In the genomic region with DNA sequence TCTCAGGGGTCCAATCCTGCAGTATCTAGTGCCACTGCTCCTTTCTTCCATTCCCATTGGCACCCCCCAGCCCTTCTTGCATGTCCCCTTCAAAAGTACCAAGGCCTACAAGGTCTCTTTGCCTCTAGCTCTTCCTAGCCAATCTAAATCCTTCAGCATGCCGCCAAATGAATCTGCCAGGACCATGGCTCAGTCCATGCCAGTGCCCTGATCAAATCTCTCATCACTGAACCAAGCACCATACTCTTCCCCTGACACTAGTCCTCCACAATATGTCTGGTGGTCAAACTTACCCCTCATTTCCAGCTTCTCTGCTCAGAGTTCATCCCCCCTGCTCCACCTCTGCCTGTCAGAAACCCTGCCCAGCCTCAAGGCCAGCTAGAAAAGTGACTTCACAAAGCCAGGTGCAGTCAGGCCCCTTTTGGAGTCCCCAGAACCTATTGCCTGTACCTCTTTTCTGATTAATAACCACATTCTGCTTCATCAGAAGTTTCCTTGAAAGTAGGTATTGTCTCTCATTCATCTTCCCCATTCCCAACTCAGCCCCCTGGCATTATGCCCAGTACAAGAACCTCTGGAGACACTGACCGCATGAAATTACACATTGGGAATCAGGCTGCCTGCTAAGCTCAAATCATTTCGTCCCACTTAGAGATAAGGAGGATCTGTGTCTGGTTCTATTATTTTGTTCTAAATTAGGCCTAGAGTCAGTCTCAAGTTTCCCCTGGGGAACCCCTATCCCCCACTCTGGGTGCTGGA, we compare ENCODE assay signal across 24 cellular contexts. TPM values are rescaled to one million over a fixed set of nuclear protein-coding genes. Genes with fewer than 3 reads are reported as not detected.
A peak's percentile ranks its signal among the peaks of the same experiment; 100 is the strongest.
DNase-seq lines count a peak whose midpoint lies in the region; ATAC-seq and TF ChIP-seq lines count a peak whose summit lies in the region.
"Had no signal": no experiment of that assay in that cellular context is flagged by ENCODE, and none has a peak within 500 bp of the region (broad histone marks: within the 10 kb centered on the region; RNA-seq: fewer than 3 reads in every experiment).

No MANE protein-coding gene starts in this region.

- H3K9ac ChIP-seq in H9 (ENCODE audit: extremely low read depth, insufficient read length, low read length) = no peak overlapping the region
- H3K9ac ChIP-seq: SK-N-SH had no signal

- WGBS in H9 (ENCODE audit: extremely low coverage, insufficient read length, low lambda C conversion rate) = no CpG with 5 or more reads among the region's 3 CpGs
- WGBS in adrenal gland, 4 donors = 44 to 54% (median 50%) methylated on average over 3 of the region's 3 CpGs

- no peaks in the 10 kb centered on the region for H3K79me2 ChIP-seq in H9 (ENCODE audit: insufficient read depth, low read length)

- no peak for ATAC-seq in HG03139 (IDR thresholded peaks at IDR 0.05; ENCODE audit: unreplicated experiment)
- ATAC-seq in HG03097 (IDR thresholded peaks at IDR 0.05; ENCODE audit: low FRiP score, unreplicated experiment) = no peak
- ATAC-seq: activated naive CD4-positive, alpha-beta T cell treated with anti-CD3 and anti-CD28 coated beads, Interleukin-2, amount 50 U/mL, for 72 hours; left colon had no signal

- no peak overlapping the region for H2BK120ac ChIP-seq in H9 (ENCODE audit: low read depth, low read length, poor library complexity, severe bottlenecking)

- no peak overlapping the region for H3K23ac ChIP-seq in H9 (ENCODE audit: insufficient read length, low read depth, low read length)

- H2BK20ac ChIP-seq in H9 (ENCODE audit: low read depth, low read length, poor library complexity, severe bottlenecking) = no peak overlapping the region

- H3K23me2 ChIP-seq in H9 (ENCODE audit: insufficient read length, low read depth, low read length, poor library complexity, severe bottlenecking) = no peaks in the 10 kb centered on the region

- H2BK5ac ChIP-seq in H9 (ENCODE audit: insufficient read length, low read length) = no peak overlapping the region

- H2BK15ac ChIP-seq in H9 (ENCODE audit: low read depth, low read length) = no peak overlapping the region

- H3K36me3 Mint-ChIP-seq in H9 (ENCODE audit: insufficient read depth in 1 of 3, low read depth in 3 of 3) = peaks cover 46 to 90% (median 88%) of the 10 kb centered on the region in 3 experiments; a peak in 6 of 7 replicates
- peaks cover 50% of the 10 kb centered on the region for H3K36me3 Mint-ChIP-seq in endothelial cell (ENCODE audit: low read depth, unreplicated experiment)
- H3K36me3 Mint-ChIP-seq in osteocyte (ENCODE audit: unreplicated experiment) = peaks cover 26% of the 10 kb centered on the region
- H3K36me3 Mint-ChIP-seq: memory B cell had no signal

- no peak overlapping the region for H2AK5ac ChIP-seq in H9 (ENCODE audit: insufficient read length, low read length)

- H3K27ac Mint-ChIP-seq in H9 (peak overlapping the region in 2 of 3 experiments; percentile 5 to 78; a peak in 3 of 7 replicates), endothelial cell (ENCODE audit: unreplicated experiment) (no peak overlapping the region), osteocyte (ENCODE audit: unreplicated experiment) (peak overlapping the region; percentile 20)
- H3K27ac Mint-ChIP-seq: activated CD4-positive, alpha-beta T cell treated with anti-CD3 and anti-CD28 coated beads, Interleukin-2, amount 10 ng/mL, durations not matched to agents 7 days and 5 days; activated T-helper 2 cell treated with anti-CD3 and anti-CD28 coated beads, Interferon-gamma antibody, Interleukin-2, Interleukin-4, amounts not matched to agents 10 μg/mL and 5 μg/mL and 100 μg/mL, durations not matched to agents 14 hours and 24 hours and 36 hours; memory B cell had no signal

- peaks cover 4% of the 10 kb centered on the region in 2 experiments; a peak in 1 of 4 replicates for H3K4me1 Mint-ChIP-seq in H9
- H3K4me1 Mint-ChIP-seq in endothelial cell (ENCODE audit: unreplicated experiment) = peaks cover 17% of the 10 kb centered on the region
- H3K4me1 Mint-ChIP-seq in osteocyte (ENCODE audit: unreplicated experiment) = no peaks in the 10 kb centered on the region

- H3K4me3 Mint-ChIP-seq in H9 (peak overlapping the region in 1 of 2 experiments; percentile 18; a peak in 1 of 5 replicates), endothelial cell (ENCODE audit: unreplicated experiment) (peak overlapping the region; percentile 1), osteocyte (ENCODE audit: unreplicated experiment) (no peak overlapping the region)
- H3K4me3 Mint-ChIP-seq: activated CD4-positive, alpha-beta T cell treated with anti-CD3 and anti-CD28 coated beads, Interleukin-2, amount 10 ng/mL, durations not matched to agents 7 days and 5 days; memory B cell had no signal

- no peak overlapping the region for H4K91ac ChIP-seq in H9 (ENCODE audit: insufficient read length, low read depth, low read length)

- DNase-seq in H9 (no peak), adrenal gland (peak in 4 of 7 donors; percentile 48 to 66 (median 58)), endothelial cell (ENCODE audit: low spot score) (no peak), osteocyte (ENCODE audit: extremely low spot score, unreplicated experiment) (no peak), dedifferentiated amniotic fluid mesenchymal stem cell (ENCODE audit: extremely low spot score) (no peak)
- DNase-seq: activated CD4-positive, alpha-beta T cell treated with anti-CD3 and anti-CD28 coated beads, Interleukin-2, amount 10 ng/mL, durations not matched to agents 7 days and 5 days; foreskin fibroblast; left colon; NCI-H1105 treated with DMSO at 0.1 percent for 48 hours; NCI-H2029 treated with DMSO at 0.1 percent for 48 hours; NCI-H82; RPMI8226; SK-N-SH; small intestine; stimulated activated CD4-positive, alpha-beta T cell treated with anti-CD3 and anti-CD28 coated beads, Interleukin-2, amount 100 ng/mL, for 24 hours; T1000 had no signal

- no peak overlapping the region for H3K56ac ChIP-seq in H9 (ENCODE audit: insufficient read length, low read depth, low read length)

- no peaks in the 10 kb centered on the region; a peak in 1 of 5 replicates for H3K9me3 Mint-ChIP-seq in H9
- H3K9me3 Mint-ChIP-seq in endothelial cell (ENCODE audit: unreplicated experiment) = no peaks in the 10 kb centered on the region
- H3K9me3 Mint-ChIP-seq in osteocyte (ENCODE audit: unreplicated experiment) = no peaks in the 10 kb centered on the region
- H3K9me3 Mint-ChIP-seq: activated CD4-positive, alpha-beta T cell treated with anti-CD3 and anti-CD28 coated beads, Interleukin-2, amount 10 ng/mL, durations not matched to agents 7 days and 5 days; activated naive CD4-positive, alpha-beta T cell treated with anti-CD3 and anti-CD28 coated beads, Interleukin-2, amount 50 U/mL, for 72 hours; activated T-helper 2 cell treated with anti-CD3 and anti-CD28 coated beads, Interferon-gamma antibody, Interleukin-2, Interleukin-4, amounts not matched to agents 10 μg/mL and 5 μg/mL and 100 μg/mL, durations not matched to agents 14 hours and 24 hours and 36 hours; memory B cell had no signal

- H4K20me1 ChIP-seq in H9 (ENCODE audit: control insufficient read depth, insufficient read depth, insufficient read length) = no peaks in the 10 kb centered on the region

- no peak overlapping the region for H3K4me3 ChIP-seq in adrenal gland
- H3K4me3 ChIP-seq: coronary artery, suprapubic skin had no signal

- H3K36me3 ChIP-seq in adrenal gland (replicated peaks in 1 of 2) = peaks cover 0 to 77% of the 10 kb centered on the region in 2 donors

- H3K79me1 ChIP-seq in H9 (ENCODE audit: insufficient read depth, low read depth, low read length, poor library complexity, severe bottlenecking) = no peaks in the 10 kb centered on the region

- H3K4me2 ChIP-seq in H9 (ENCODE audit: insufficient read depth, insufficient read length, low read length) = no peak overlapping the region
- H3K4me2 ChIP-seq: SK-N-SH had no signal

- no peaks in the 10 kb centered on the region for H3K9me3 ChIP-seq in H9 (ENCODE audit: control insufficient read depth, low read depth, low read length)
- H3K9me3 ChIP-seq in adrenal gland (replicated peaks in 1 of 3) = no peaks in the 10 kb centered on the region
- H3K9me3 ChIP-seq: SK-N-SH, suprapubic skin had no signal

- H3K4me1 ChIP-seq in H9 (ENCODE audit: insufficient read depth, low read length) (no peaks in the 10 kb centered on the region), adrenal gland (replicated peaks in 1 of 2) (no peaks in the 10 kb centered on the region)
- H3K4me1 ChIP-seq: suprapubic skin had no signal

- H3K18ac ChIP-seq in H9 (ENCODE audit: insufficient read length, low read depth, low read length) = no peak overlapping the region

- no peak overlapping the region for H2AFZ ChIP-seq in H9 (ENCODE audit: low read length)

- no peak overlapping the region for H3K27ac ChIP-seq in H9 (ENCODE audit: insufficient read length, low read depth, low read length)
- peak overlapping the region in 1 of 5 donors; percentile 49 for H3K27ac ChIP-seq in adrenal gland
- H3K27ac ChIP-seq: C4-2B, coronary artery, suprapubic skin had no signal

- H3K14ac ChIP-seq in H9 (ENCODE audit: insufficient read depth, low read length) = no peak overlapping the region

- H3K27me3 Mint-ChIP-seq in H9 (ENCODE audit: low read depth) (no peaks in the 10 kb centered on the region), endothelial cell (ENCODE audit: unreplicated experiment) (peaks cover 2% of the 10 kb centered on the region), osteocyte (ENCODE audit: unreplicated experiment) (no peaks in the 10 kb centered on the region)
- H3K27me3 Mint-ChIP-seq: activated CD4-positive, alpha-beta T cell treated with anti-CD3 and anti-CD28 coated beads, Interleukin-2, amount 10 ng/mL, durations not matched to agents 7 days and 5 days; memory B cell had no signal

- no peak overlapping the region for H4K8ac ChIP-seq in H9 (replicated peaks; ENCODE audit: insufficient read length, low read depth, low read length)

- H3T11ph ChIP-seq in H9 (ENCODE audit: low read length) = no peak overlapping the region

- no peak overlapping the region for H3K4ac ChIP-seq in H9 (ENCODE audit: low read depth, low read length)

- H4K5ac ChIP-seq in H9 (ENCODE audit: insufficient read length, low read depth, low read length) = no peak overlapping the region

- intact Hi-C loops in adrenal gland (cut with DNase I) = no loop called here

- no peaks in the 10 kb centered on the region for H3K27me3 ChIP-seq in H9 (ENCODE audit: insufficient read depth, low read length)
- no peaks in the 10 kb centered on the region for H3K27me3 ChIP-seq in adrenal gland
- H3K27me3 ChIP-seq: suprapubic skin had no signal

- TF ChIP-seq POLR2A in adrenal gland (IDR thresholded peaks at IDR 0.05) = no peak

- H2BK12ac ChIP-seq in H9 (ENCODE audit: insufficient read length, low read depth, low read length) = no peak overlapping the region

- no peak for TF ChIP-seq CTCF in H9 (conservative IDR thresholded peaks at IDR 0.05)
- no peak for TF ChIP-seq CTCF in adrenal gland (IDR thresholded peaks at IDR 0.05)
- no peak for TF ChIP-seq CTCF in endothelial cell (IDR thresholded peaks at IDR 0.05; ENCODE audit: unreplicated experiment)
- TF ChIP-seq CTCF in osteocyte (IDR thresholded peaks at IDR 0.05) = no peak

RNA-seq across cellular contexts. Expression of a gene that starts 11.4 kb away (rescaled TPM):
- total RNA-seq in H9 (2021) (114 and 115 TPM in 2 replicates), adrenal gland (10 to 100 TPM in 4 of 8 donors, 1 to 10 TPM in 4; 8.4 to 25.6 (median 10.0) TPM), endothelial cell (ENCODE audit: unreplicated experiment) (22.0 TPM), osteocyte (19.5 and 19.8 TPM in 2 replicates)
- 10 to 100 TPM in 1 of 3 donors, 1 to 10 TPM in 2; 3.9 to 32.0 (median 4.5) TPM for polyA plus RNA-seq in adrenal gland

RNA-seq across cellular contexts. Expression of a gene that starts 11.7 kb away (rescaled TPM):
- total RNA-seq in H9 (2021) (199 and 201 TPM in 2 replicates), adrenal gland (100 to 1,000 TPM in 4 of 8 donors, 10 to 100 TPM in 4; 22.8 to 161 (median 116) TPM), endothelial cell (ENCODE audit: unreplicated experiment) (125 TPM), osteocyte (137 and 149 TPM in 2 replicates)
- polyA plus RNA-seq in adrenal gland = 100 to 1,000 TPM in 2 of 3 donors, 10 to 100 TPM in 1; 91.5 to 215 (median 137) TPM

RNA-seq across cellular contexts. Expression of a gene that starts 12.7 kb away (rescaled TPM):
- total RNA-seq in H9 (2021) (125 and 126 TPM in 2 replicates), adrenal gland (100 to 1,000 TPM in 5 of 8 donors, 10 to 100 TPM in 3; 60.3 to 361 (median 102) TPM), endothelial cell (ENCODE audit: unreplicated experiment) (102 TPM), osteocyte (73.1 and 76.0 TPM in 2 replicates)
- polyA plus RNA-seq in adrenal gland = 100 to 1,000 TPM in 1 of 3 donors, 10 to 100 TPM in 2; 28.3 to 410 (median 32.1) TPM

RNA-seq across cellular contexts. Expression of a gene that starts 24.0 kb away (rescaled TPM):
- total RNA-seq in H9 (2021) = 316 and 322 TPM in 2 replicates
- 1,000 to 10,000 TPM in 2 of 8 donors, 100 to 1,000 TPM in 6; 302 to 1,301 (median 562) TPM for total RNA-seq in adrenal gland
- 1,000 to 10,000 TPM in 1 of 3 donors, 100 to 1,000 TPM in 2; 134 to 1,327 (median 153) TPM for polyA plus RNA-seq in adrenal gland
- 682 TPM for total RNA-seq in endothelial cell (ENCODE audit: unreplicated experiment)
- 193 and 207 TPM in 2 replicates for total RNA-seq in osteocyte

RNA-seq across cellular contexts. Expression of a gene that starts 51.6 kb away (rescaled TPM):
- total RNA-seq in H9 (2021) = 12.9 and 13.9 TPM in 2 replicates
- total RNA-seq in adrenal gland = 1 to 10 TPM in 3 of 8 donors, under 1 TPM in 5; 0.13 to 2.6 (median 0.67) TPM
- polyA plus RNA-seq in adrenal gland = 1 to 10 TPM in 2 of 3 donors, under 1 TPM in 1; 0.61 to 1.4 (median 1.1) TPM
- total RNA-seq in endothelial cell (ENCODE audit: unreplicated experiment) = 1.5 TPM
- 0.43 and 0.47 TPM in 2 replicates for total RNA-seq in osteocyte

Comparison
In these comparisons a context has a peak if more than half of its experiments do, and no peak if none do; other contexts are left out.
1. DNase-seq: peak in adrenal gland (4 of 7); none in H9 (single experiment), endothelial cell (single experiment), osteocyte (single experiment) and dedifferentiated amniotic fluid mesenchymal stem cell (single experiment).